Comparison of ENCODE assay signal across 11 cellular contexts in the genomic region with DNA sequence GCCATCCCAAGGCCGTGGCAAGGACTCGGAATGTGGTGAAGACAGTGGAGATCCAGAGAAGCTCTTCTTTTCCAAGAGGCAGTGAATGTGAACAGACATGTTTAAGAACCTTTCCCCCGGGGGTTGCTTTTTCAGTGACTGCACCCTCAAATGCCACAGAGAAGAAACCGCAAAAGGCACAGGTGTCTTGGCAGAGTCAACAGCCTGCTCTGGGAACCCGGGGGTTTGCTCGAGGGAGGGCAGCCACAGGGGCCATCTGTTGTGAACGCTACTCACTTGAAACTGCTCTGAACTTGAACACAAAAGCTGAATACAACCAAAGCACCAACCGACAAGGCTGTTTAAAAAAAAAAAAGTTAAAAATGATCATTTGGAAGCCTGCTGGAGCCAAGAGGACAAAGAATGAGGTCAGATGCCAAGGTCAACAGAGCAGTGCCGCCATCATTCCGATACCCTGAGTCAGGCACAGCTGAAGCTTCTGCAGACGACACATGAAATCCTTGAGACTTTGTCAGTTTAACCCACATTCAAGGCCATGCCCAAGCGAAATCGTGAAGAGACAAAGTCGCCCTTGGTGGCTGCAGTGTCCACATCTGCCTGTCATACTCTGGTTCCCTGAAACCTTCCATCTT. TPM values are rescaled to one million over a fixed set of nuclear protein-coding genes. Genes with fewer than 3 reads are reported as not detected.
DNase-seq lines count a peak whose midpoint lies in the region; ATAC-seq, FAIRE-seq and TF ChIP-seq lines count a peak whose summit lies in the region.
"Had no signal": no experiment of that assay in that cellular context is flagged by ENCODE, and none has a peak within 500 bp of the region (broad histone marks: within the 10 kb centered on the region; RNA-seq: fewer than 3 reads in every experiment).

No MANE protein-coding gene starts in this region.

- WGBS in small intestine, 3 donors = 70 to 80% (median 72%) methylated on average over 14 of the region's 14 CpGs

- H3K27ac ChIP-seq in CD8-positive, alpha-beta T cell (ENCODE audit: low read depth, low read length) = no peak overlapping the region
- H3K27ac ChIP-seq in foreskin keratinocyte = no peak overlapping the region
- H3K27ac ChIP-seq in small intestine (ENCODE audit: low read depth in 1 of 2, low read length in 1 of 2) = no peak overlapping the region
- H3K27ac ChIP-seq in upper lobe of right lung = no peak overlapping the region
- H3K27ac ChIP-seq: pancreas had no signal

- intact Hi-C loops in CD8-positive, alpha-beta T cell (cut with DNase I, micrococcal nuclease) = no loop called here
- intact Hi-C loops in upper lobe of right lung (cut with DNase I) = no loop called here

- TF ChIP-seq CTCF in CD8-positive, alpha-beta T cell (IDR thresholded peaks at IDR 0.05) = no peak
- no peak for TF ChIP-seq CTCF in foreskin keratinocyte (conservative IDR thresholded peaks at IDR 0.05)
- TF ChIP-seq CTCF in upper lobe of right lung (IDR thresholded peaks at IDR 0.05) = no peak

- FAIRE-seq in small intestine (lab: Jason Lieb, UNC) = no peak
- FAIRE-seq: pancreas had no signal

- H3K36me3 Mint-ChIP-seq in CD8-positive, alpha-beta T cell = no peaks in the 10 kb centered on the region
- no peaks in the 10 kb centered on the region for H3K36me3 Mint-ChIP-seq in activated CD8-positive, alpha-beta memory T cell treated with anti-CD3 and anti-CD28 coated beads, Interleukin-2, amount 10 ng/mL, durations not matched to agents 7 days and 5 days

- peak overlapping the region; percentile 27 for H3K4me3 Mint-ChIP-seq in CD8-positive, alpha-beta T cell
- H3K4me3 Mint-ChIP-seq in activated CD8-positive, alpha-beta memory T cell treated with anti-CD3 and anti-CD28 coated beads, Interleukin-2, amount 10 ng/mL, durations not matched to agents 7 days and 5 days = no peak overlapping the region

- H3K4me1 Mint-ChIP-seq in CD8-positive, alpha-beta T cell (ENCODE audit: low read depth) = peaks cover 21% of the 10 kb centered on the region
- H3K4me1 Mint-ChIP-seq in activated CD8-positive, alpha-beta memory T cell treated with anti-CD3 and anti-CD28 coated beads, Interleukin-2, amount 10 ng/mL, durations not matched to agents 7 days and 5 days = peaks cover 8% of the 10 kb centered on the region

- H3K36me3 ChIP-seq in CD8-positive, alpha-beta T cell (ENCODE audit: insufficient read depth, low read length) = no peaks in the 10 kb centered on the region
- H3K36me3 ChIP-seq in small intestine (ENCODE audit: control insufficient read depth in 2 of 2, insufficient read depth in 2 of 2, low read length in 2 of 2) = no peaks in the 10 kb centered on the region
- no peaks in the 10 kb centered on the region for H3K36me3 ChIP-seq in upper lobe of right lung
- H3K36me3 ChIP-seq: pancreas had no signal

- CTCF ChIA-PET in CD8-positive, alpha-beta T cell (lab: Charles Lee) = interaction anchor here (0.8 to 8.4 kb wide), 2 partner anchors 143 to 185 kb away, joined by 3 to 87 read pairs; no protein-coding TSS in a partner anchor
- CTCF ChIA-PET in activated CD8-positive, alpha-beta memory T cell treated with anti-CD3 and anti-CD28 coated beads, Interleukin-2, amount 10 ng/mL, durations not matched to agents 7 days and 5 days (lab: Charles Lee) = interaction anchor here (0.7 to 2.5 kb wide), 4 partner anchors 23 to 408 kb away, joined by 3 to 10 read pairs (median 6); no protein-coding TSS in a partner anchor

- H3K27me3 ChIP-seq in CD8-positive, alpha-beta T cell (ENCODE audit: insufficient read depth, low read length) = no peaks in the 10 kb centered on the region
- H3K27me3 ChIP-seq in foreskin keratinocyte (no peaks in the 10 kb centered on the region), small intestine (ENCODE audit: control insufficient read depth in 2 of 2, insufficient read depth in 2 of 2, low read length in 2 of 2) (no peaks in the 10 kb centered on the region), upper lobe of right lung (no peaks in the 10 kb centered on the region)
- H3K27me3 ChIP-seq: pancreas had no signal

- no peak overlapping the region for H3K4me3 ChIP-seq in CD8-positive, alpha-beta T cell (ENCODE audit: low read depth, low read length)
- H3K4me3 ChIP-seq in small intestine (ENCODE audit: low read depth in 1 of 2, low read length in 2 of 2) = no peak overlapping the region
- no peak overlapping the region for H3K4me3 ChIP-seq in upper lobe of right lung
- H3K4me3 ChIP-seq: pancreas had no signal

- peaks cover 8% of the 10 kb centered on the region for H3K4me1 ChIP-seq in CD8-positive, alpha-beta T cell (ENCODE audit: insufficient read depth, low read length)
- H3K4me1 ChIP-seq in foreskin keratinocyte = peaks cover 12% of the 10 kb centered on the region
- H3K4me1 ChIP-seq in small intestine (ENCODE audit: control insufficient read depth in 2 of 2, insufficient read depth in 1 of 2, low read depth in 1 of 2, low read length in 1 of 2) = no peaks in the 10 kb centered on the region
- no peaks in the 10 kb centered on the region for H3K4me1 ChIP-seq in upper lobe of right lung
- H3K4me1 ChIP-seq: pancreas had no signal

- H3K27ac Mint-ChIP-seq in CD8-positive, alpha-beta T cell = peak overlapping the region; percentile 38
- H3K27ac Mint-ChIP-seq in activated CD8-positive, alpha-beta memory T cell treated with anti-CD3 and anti-CD28 coated beads, Interleukin-2, amount 10 ng/mL, durations not matched to agents 7 days and 5 days = no peak overlapping the region

- no peak for ATAC-seq in CD8-positive, alpha-beta T cell
- ATAC-seq in GM21529 (IDR thresholded peaks at IDR 0.05; ENCODE audit: unreplicated experiment) (peak; percentile 64), foreskin keratinocyte (peak; percentile 49), upper lobe of right lung (no peak)
- no peak for ATAC-seq in activated CD8-positive, alpha-beta memory T cell treated with anti-CD3 and anti-CD28 coated beads, Interleukin-2, amount 10 ng/mL, durations not matched to agents 7 days and 5 days
- ATAC-seq: pancreas had no signal

- H3K9me3 Mint-ChIP-seq in CD8-positive, alpha-beta T cell = no peaks in the 10 kb centered on the region
- no peaks in the 10 kb centered on the region for H3K9me3 Mint-ChIP-seq in activated CD8-positive, alpha-beta memory T cell treated with anti-CD3 and anti-CD28 coated beads, Interleukin-2, amount 10 ng/mL, durations not matched to agents 7 days and 5 days (ENCODE audit: low read depth)

- H3K27me3 Mint-ChIP-seq in CD8-positive, alpha-beta T cell (ENCODE audit: low read depth) = no peaks in the 10 kb centered on the region
- H3K27me3 Mint-ChIP-seq in activated CD8-positive, alpha-beta memory T cell treated with anti-CD3 and anti-CD28 coated beads, Interleukin-2, amount 10 ng/mL, durations not matched to agents 7 days and 5 days = no peaks in the 10 kb centered on the region

- no peaks in the 10 kb centered on the region for H3K9me3 ChIP-seq in CD8-positive, alpha-beta T cell (ENCODE audit: low read length)
- H3K9me3 ChIP-seq in small intestine (ENCODE audit: control insufficient read depth, low read depth) (no peaks in the 10 kb centered on the region), upper lobe of right lung (no peaks in the 10 kb centered on the region)
- H3K9me3 ChIP-seq: pancreas had no signal

- no peak for DNase-seq in CD8-positive, alpha-beta T cell
- DNase-seq in RKO (ENCODE audit: low spot score) = peak; percentile 8
- peak in 1 of 2 donors; percentile 77 for DNase-seq in foreskin keratinocyte
- DNase-seq in activated CD8-positive, alpha-beta memory T cell treated with anti-CD3 and anti-CD28 coated beads, Interleukin-2, amount 10 ng/mL, durations not matched to agents 7 days and 5 days = no peak
- DNase-seq in AML-193 (lab: John Stamatoyannopoulos, UW) = no peak
- no peak for DNase-seq in small intestine
- DNase-seq in upper lobe of right lung = no peak
- DNase-seq: cortex of kidney; NK-92 treated with Interleukin-12 subunit alpha and Interleukin-12 subunit beta, amount 100 ng/mL, for 24 hours; pancreas had no signal

- POLR2A ChIA-PET in CD8-positive, alpha-beta T cell (lab: Charles Lee) = interaction anchor here (1.2 kb wide), 2 partner anchors 26 to 184 kb away, joined by 3 to 6 read pairs; no protein-coding TSS in a partner anchor

RNA-seq across cellular contexts. Expression of gene PSMG2, which starts 47.4 kb away (rescaled TPM):
- 10 to 100 TPM; 80.3 to 81.7 TPM for total RNA-seq in CD8-positive, alpha-beta T cell
- total RNA-seq in foreskin keratinocyte (89.8 and 91.4 TPM in 2 replicates), upper lobe of right lung (60.5 TPM)
- polyA plus RNA-seq in foreskin keratinocyte (73.8 and 84.1 TPM in 2 replicates), small intestine (10 to 100 TPM; 76.5 to 83.2 (median 78.4) TPM)
- 100 to 1,000 TPM in 1 of 2 experiments, 10 to 100 TPM in 1; 98.2 to 106 TPM for total RNA-seq in activated CD8-positive, alpha-beta memory T cell treated with anti-CD3 and anti-CD28 coated beads, Interleukin-2, amount 10 ng/mL, durations not matched to agents 7 days and 5 days

RNA-seq across cellular contexts. Expression of gene CEP76, which starts 47.7 kb away (rescaled TPM):
- total RNA-seq in CD8-positive, alpha-beta T cell = 10 to 100 TPM; 10.9 to 11.0 TPM
- total RNA-seq in foreskin keratinocyte (7.9 and 9.0 TPM in 2 replicates), upper lobe of right lung (5.6 TPM)
- polyA plus RNA-seq in foreskin keratinocyte (4.2 and 4.9 TPM in 2 replicates), small intestine (1 to 10 TPM; 2.7 to 5.7 (median 4.3) TPM)
- total RNA-seq in activated CD8-positive, alpha-beta memory T cell treated with anti-CD3 and anti-CD28 coated beads, Interleukin-2, amount 10 ng/mL, durations not matched to agents 7 days and 5 days = 10 to 100 TPM; 15.7 to 18.0 TPM

Comparison
In these comparisons a context has a peak if more than half of its experiments do, and no peak if none do; other contexts are left out.
1. ATAC-seq: peak in GM21529 (single experiment) and foreskin keratinocyte (single experiment); none in CD8-positive, alpha-beta T cell (single experiment), activated CD8-positive, alpha-beta memory T cell treated with anti-CD3 and anti-CD28 coated beads, Interleukin-2, amount 10 ng/mL, durations not matched to agents 7 days and 5 days (single experiment) and upper lobe of right lung (single experiment).